ENCODE assay signal across 35 cellular contexts in genomic region chr9:15966471-15966870, GRCh38.
DNase-seq lines count a peak whose midpoint lies in the region; ATAC-seq, FAIRE-seq and TF ChIP-seq lines count a peak whose summit lies in the region.
"Had no signal": no experiment of that assay in that cellular context is flagged by ENCODE, and none has a peak within 500 bp of the region (broad histone marks: within the 10 kb centered on the region; RNA-seq: fewer than 3 reads in every experiment).

No MANE protein-coding gene starts in this region.

- H3K27ac ChIP-seq in astrocyte (ENCODE audit: low read depth, low read length) (no peak overlapping the region), keratinocyte (ENCODE audit: control insufficient read depth, insufficient read depth, low read length) (no peak overlapping the region), trophoblast cell (ENCODE audit: low read depth, low read length) (no peak overlapping the region)
- H3K27ac ChIP-seq: 22Rv1; A549; BLaER1; BLaER1 treated with 17β-estradiol and CSF1 and Interleukin-3, amounts not matched to agents 10 nM and 100 nM; C4-2B had no signal

- no peaks in the 10 kb centered on the region for H3K27me3 ChIP-seq in astrocyte (ENCODE audit: insufficient read depth, low read length)
- H3K27me3 ChIP-seq in keratinocyte (ENCODE audit: control insufficient read depth, extremely low read depth, insufficient read depth, low read length), result no peaks in the 10 kb centered on the region
- no peaks in the 10 kb centered on the region for H3K27me3 ChIP-seq in trophoblast cell (ENCODE audit: insufficient read depth, low read length)
- H3K27me3 ChIP-seq: BE2C; BLaER1; BLaER1 treated with 17β-estradiol and CSF1 and Interleukin-3, amounts not matched to agents 10 nM and 100 nM had no signal

- H3K4me1 Mint-ChIP-seq in astrocyte (ENCODE audit: low read depth, unreplicated experiment), result peaks cover 1% of the 10 kb centered on the region
- H3K4me1 Mint-ChIP-seq: B cell; CD14-positive monocyte; CD4-positive, alpha-beta memory T cell; CD4-positive, CD25-positive, alpha-beta regulatory T cell; CD8-positive, alpha-beta memory T cell had no signal

- H2AFZ ChIP-seq in astrocyte (ENCODE audit: low read depth, low read length) (no peak overlapping the region), keratinocyte (ENCODE audit: control insufficient read depth, low read length) (peak overlapping the region; percentile 23), trophoblast cell (ENCODE audit: insufficient read depth, low read length, poor library complexity) (no peak overlapping the region)

- H3K4ac ChIP-seq in trophoblast cell (ENCODE audit: low read depth, low read length), result no peak overlapping the region

- H3K4me3 ChIP-seq in astrocyte (ENCODE audit: insufficient read depth, low read depth, low read length) (no peak overlapping the region), keratinocyte (ENCODE audit: control insufficient read depth in 2 of 3, extremely low read depth in 1 of 3, insufficient read depth in 2 of 3, low read depth in 1 of 3, low read length in 3 of 3) (no peak overlapping the region), trophoblast cell (ENCODE audit: low read depth, low read length) (no peak overlapping the region)
- H3K4me3 ChIP-seq: A549; BLaER1; BLaER1 treated with 17β-estradiol and CSF1 and Interleukin-3, amounts not matched to agents 10 nM and 100 nM had no signal

- no peak overlapping the region for H3K23ac ChIP-seq in trophoblast cell (ENCODE audit: low read length)

- H3K9me3 ChIP-seq in astrocyte (ENCODE audit: insufficient read depth, low read depth, low read length) (no peaks in the 10 kb centered on the region), keratinocyte (ENCODE audit: control insufficient read depth, low read depth, low read length) (no peaks in the 10 kb centered on the region), trophoblast cell (ENCODE audit: insufficient read depth, low read depth, low read length) (no peaks in the 10 kb centered on the region)
- H3K9me3 ChIP-seq: A549; BE2C; BLaER1; BLaER1 treated with 17β-estradiol and CSF1 and Interleukin-3, amounts not matched to agents 10 nM and 100 nM; Caco-2 had no signal

- WGBS in trophoblast cell (ENCODE audit: extremely low coverage, insufficient coverage, insufficient read length), result no CpG with 5 or more reads among the region's 1 CpG

- H4K91ac ChIP-seq in trophoblast cell (ENCODE audit: low read depth, low read length), result no peak overlapping the region

- no peaks in the 10 kb centered on the region for H3K79me1 ChIP-seq in trophoblast cell (ENCODE audit: low read length)

- no peak overlapping the region for H3K18ac ChIP-seq in trophoblast cell (ENCODE audit: low read length)

- no peak overlapping the region for H2BK120ac ChIP-seq in trophoblast cell (ENCODE audit: insufficient read depth, low read length, poor library complexity)

- in situ Hi-C loops in G401 (cut with HindIII; ENCODE audit: low sequenced_read_pairs), result no loop called here

- dilution Hi-C loops in keratinocyte (cut with MboI; ENCODE audit: extremely low pct_ligation_motif_present, low sequenced_read_pairs), result no loop called here

- H3K27me3 Mint-ChIP-seq in astrocyte (ENCODE audit: low read depth, unreplicated experiment), result no peaks in the 10 kb centered on the region
- H3K27me3 Mint-ChIP-seq: B cell; CD4-positive, alpha-beta memory T cell; CD4-positive, alpha-beta T cell; CD4-positive, CD25-positive, alpha-beta regulatory T cell; CD8-positive, alpha-beta memory T cell had no signal

- H3K4me2 ChIP-seq in astrocyte (ENCODE audit: low read length), result no peak overlapping the region
- no peak overlapping the region for H3K4me2 ChIP-seq in keratinocyte (ENCODE audit: control insufficient read depth, extremely low read depth, insufficient read depth, low read depth, low read length)
- no peak overlapping the region for H3K4me2 ChIP-seq in trophoblast cell (ENCODE audit: low read length)
- H3K4me2 ChIP-seq: A549; BLaER1; BLaER1 treated with 17β-estradiol and CSF1 and Interleukin-3, amounts not matched to agents 10 nM and 100 nM had no signal

- H4K20me1 ChIP-seq in astrocyte (ENCODE audit: insufficient read depth, low read length), result no peaks in the 10 kb centered on the region
- H4K20me1 ChIP-seq in keratinocyte (ENCODE audit: control insufficient read depth, extremely low read depth, insufficient read depth, low read length), result no peaks in the 10 kb centered on the region
- H4K20me1 ChIP-seq: BLaER1; BLaER1 treated with 17β-estradiol and CSF1 and Interleukin-3, amounts not matched to agents 10 nM and 100 nM had no signal

- no peak overlapping the region for H3K4me3 Mint-ChIP-seq in astrocyte (ENCODE audit: unreplicated experiment)
- H3K4me3 Mint-ChIP-seq: B cell; CD14-positive monocyte; CD4-positive, alpha-beta memory T cell; CD4-positive, alpha-beta T cell; CD4-positive, CD25-positive, alpha-beta regulatory T cell; CD8-positive, alpha-beta memory T cell; CD8-positive, alpha-beta T cell had no signal

- no peak overlapping the region for H2AK5ac ChIP-seq in trophoblast cell (ENCODE audit: low read length)

- H3K9me3 Mint-ChIP-seq in astrocyte (ENCODE audit: unreplicated experiment), result no peaks in the 10 kb centered on the region
- H3K9me3 Mint-ChIP-seq: CD4-positive, alpha-beta T cell; CD8-positive, alpha-beta T cell had no signal

- H3K79me2 ChIP-seq in astrocyte (ENCODE audit: insufficient read depth, low read length) (no peaks in the 10 kb centered on the region), keratinocyte (ENCODE audit: control insufficient read depth, insufficient read depth, low read length) (no peaks in the 10 kb centered on the region), trophoblast cell (ENCODE audit: control insufficient read depth, insufficient read depth, low read length, poor library complexity) (no peaks in the 10 kb centered on the region)

- no peak overlapping the region for H4K8ac ChIP-seq in trophoblast cell (ENCODE audit: low read depth, low read length)

- no peak overlapping the region for H3K14ac ChIP-seq in trophoblast cell (ENCODE audit: low read length)

- no peak for ATAC-seq in HG02870 (IDR thresholded peaks at IDR 0.05; ENCODE audit: unreplicated experiment)
- ATAC-seq: A549; CD8-positive, alpha-beta T cell had no signal

- no peaks in the 10 kb centered on the region for H3K9me1 ChIP-seq in keratinocyte (ENCODE audit: control insufficient read depth, extremely low read depth, insufficient read depth, low read length)

- no peak for DNase-seq in astrocyte (ENCODE audit: low read depth)
- no peak for DNase-seq in keratinocyte (ENCODE audit: low read depth, low spot score)
- DNase-seq in trophoblast cell, result peak; percentile 87 to 97
- DNase-seq in G401 (ENCODE audit: low spot score), result no peak
- DNase-seq in activated naive CD4-positive, alpha-beta T cell (lab: John Stamatoyannopoulos, UW), result no peak
- DNase-seq: 8988T; ACHN; AML-193; BE2C; C1 segment of cervical spinal cord; Caco-2; Calu3; CD4-positive, alpha-beta memory T cell; CD4-positive, alpha-beta T cell; CD4-positive, CD25-positive, alpha-beta regulatory T cell; CD8-positive, alpha-beta memory T cell; CD8-positive, alpha-beta T cell; COR-L47; DMS 273 treated with DMSO at 0.1 percent for 48 hours; DMS153; DMS53; DMS79; DMS79 treated with DMSO at 0.1 percent for 48 hours; DND-41; EL had no signal

- H3K27ac Mint-ChIP-seq in astrocyte (ENCODE audit: unreplicated experiment), result no peak overlapping the region
- H3K27ac Mint-ChIP-seq: B cell; CD14-positive monocyte; CD4-positive, alpha-beta memory T cell; CD4-positive, alpha-beta T cell; CD4-positive, CD25-positive, alpha-beta regulatory T cell; CD8-positive, alpha-beta memory T cell; CD8-positive, alpha-beta T cell had no signal

- no peak overlapping the region for H3K9ac ChIP-seq in astrocyte (ENCODE audit: low read length)
- H3K9ac ChIP-seq in keratinocyte (ENCODE audit: control insufficient read depth, extremely low read depth, insufficient read depth, low read length), result no peak overlapping the region
- no peak overlapping the region for H3K9ac ChIP-seq in trophoblast cell (ENCODE audit: low read length)
- H3K9ac ChIP-seq: BLaER1; BLaER1 treated with 17β-estradiol and CSF1 and Interleukin-3, amounts not matched to agents 10 nM and 100 nM had no signal

- no peak overlapping the region for H2BK5ac ChIP-seq in trophoblast cell (ENCODE audit: low read depth, low read length, poor library complexity)

- TF ChIP-seq CTCF in astrocyte (IDR thresholded peaks at IDR 0.05; ENCODE audit: insufficient read depth, low read depth, low read length), result no peak
- no peak for TF ChIP-seq CTCF in keratinocyte (optimal IDR thresholded peaks at IDR 0.05 in 1 of 3, IDR thresholded peaks at IDR 0.05 in 1 of 3, conservative IDR thresholded peaks at IDR 0.05 in 1 of 3; ENCODE audit: extremely low read depth in 1 of 3, insufficient read depth in 2 of 3, low read length in 3 of 3)

- H3K36me3 ChIP-seq in astrocyte (ENCODE audit: insufficient read depth, low read length), result no peaks in the 10 kb centered on the region
- H3K36me3 ChIP-seq in keratinocyte (ENCODE audit: control insufficient read depth in 2 of 2, extremely low read depth in 1 of 2, insufficient read depth in 2 of 2, low read length in 2 of 2), result no peaks in the 10 kb centered on the region
- H3K36me3 ChIP-seq in trophoblast cell (ENCODE audit: control insufficient read depth in 1 of 2, insufficient read depth in 2 of 2, low read length in 2 of 2), result no peaks in the 10 kb centered on the region
- H3K36me3 ChIP-seq: BE2C; BLaER1; BLaER1 treated with 17β-estradiol and CSF1 and Interleukin-3, amounts not matched to agents 10 nM and 100 nM had no signal

- no peaks in the 10 kb centered on the region for H3K36me3 Mint-ChIP-seq in astrocyte (ENCODE audit: low read depth, unreplicated experiment)
- H3K36me3 Mint-ChIP-seq: CD14-positive monocyte; CD4-positive, alpha-beta memory T cell; CD4-positive, CD25-positive, alpha-beta regulatory T cell; CD8-positive, alpha-beta memory T cell; CD8-positive, alpha-beta T cell had no signal

- no peaks in the 10 kb centered on the region for H3K4me1 ChIP-seq in astrocyte (ENCODE audit: insufficient read depth, low read length)
- H3K4me1 ChIP-seq in keratinocyte (ENCODE audit: control insufficient read depth, extremely low read depth, insufficient read depth, low read length), result no peaks in the 10 kb centered on the region
- H3K4me1 ChIP-seq in trophoblast cell (ENCODE audit: control insufficient read depth in 1 of 2, insufficient read depth in 2 of 2, low read length in 2 of 2), result no peaks in the 10 kb centered on the region
- H3K4me1 ChIP-seq: A549; BE2C; BLaER1; BLaER1 treated with 17β-estradiol and CSF1 and Interleukin-3, amounts not matched to agents 10 nM and 100 nM; Caco-2 had no signal

- no peak overlapping the region for H2BK12ac ChIP-seq in trophoblast cell (ENCODE audit: low read length)

- no peak overlapping the region for H4K12ac ChIP-seq in trophoblast cell (ENCODE audit: low read depth, low read length)

- FAIRE-seq in astrocyte (lab: Jason Lieb, UNC), result peak; percentile 63
- no peak for FAIRE-seq in keratinocyte (lab: Jason Lieb, UNC)
- FAIRE-seq: A204.1, D721Med had no signal

Comparison
In these comparisons a context has a peak if more than half of its experiments do, and no peak if none do; other contexts are left out.
1. DNase-seq: peak in trophoblast cell (2 of 2); none in astrocyte (single experiment), keratinocyte (single experiment), G401 (single experiment) and activated naive CD4-positive, alpha-beta T cell (0 of 4).